1 cellular context compared by ENCODE assay signal in genomic region chr6:33288942-33289783, GRCh38.
TF ChIP-seq lines count a peak whose summit lies in the region.

Gene PFDN6, plus strand, starts transcription at chr6:33289601. Its CDS starts 256 bp downstream, at chr6:33289857.
Gene WDR46, minus strand, starts transcription at chr6:33289239. Its CDS starts 69 bp downstream, at chr6:33289170.

TF ChIP-seq in K562, 482 proteins besides CTCF, POLR2A, EP300 and RAD21 (continued from another document and continues in another):
- TF ChIP-seq MGA (IDR thresholded peaks at IDR 0.05) = no peak; the same call in 1 of the 2 replicates
- no peak for TF ChIP-seq PTTG1 (tag; IDR thresholded peaks at IDR 0.05; ENCODE audit: low read depth)
- TF ChIP-seq PHB2 (IDR thresholded peaks at IDR 0.05; ENCODE audit: low read depth) = no peak
- TF ChIP-seq CREB3 (tag; conservative IDR thresholded peaks at IDR 0.05; ENCODE audit: low read depth) = peak; percentile 89
- TF ChIP-seq SRF (CRISPR knock-in tag; IDR thresholded peaks at IDR 0.05) = no peak
- no peak for TF ChIP-seq ZNF707 (CRISPR knock-in tag; conservative IDR thresholded peaks at IDR 0.05)
- no peak for TF ChIP-seq CTBP1 (IDR thresholded peaks at IDR 0.05; ENCODE audit: borderline replicate concordance)
- 0 out of 2 replicates have a peak, but pooled peaks have one; percentile 37 for TF ChIP-seq DDX20 (tag; IDR thresholded peaks at IDR 0.05; ENCODE audit: low read depth)
- TF ChIP-seq ZBTB11 (CRISPR knock-in tag; IDR thresholded peaks at IDR 0.05) = peak in 1 of 3 experiments; percentile 92; a peak in 3 of 6 replicates
- peak; percentile 78; the same call in 1 of the 2 replicates for TF ChIP-seq KLF6 (CRISPR knock-in tag; IDR thresholded peaks at IDR 0.05; ENCODE audit: borderline replicate concordance)
- no peak for TF ChIP-seq E2F5 (CRISPR knock-in tag; IDR thresholded peaks at IDR 0.05)
- TF ChIP-seq PRDM10 (IDR thresholded peaks at IDR 0.05; ENCODE audit: partially characterized antibody) = peak; percentile 7
- peak; percentile 27; the same call in 1 of the 2 replicates for TF ChIP-seq USF1 (CRISPR knock-in tag; IDR thresholded peaks at IDR 0.05)
- peak; percentile 97 to 99 for TF ChIP-seq SIN3A (IDR thresholded peaks at IDR 0.05; ENCODE audit: borderline replicate concordance in 2 of 2, control insufficient read depth in 1 of 2, low read depth in 2 of 2, low read length in 2 of 2)
- no peak for TF ChIP-seq HMG20B (CRISPR knock-in tag; IDR thresholded peaks at IDR 0.05)
- TF ChIP-seq SUPT5H (IDR thresholded peaks at IDR 0.05) = peak; percentile 75
- no peak for TF ChIP-seq IRF9 (tag; IDR thresholded peaks at IDR 0.05)
- TF ChIP-seq C11orf30 (IDR thresholded peaks at IDR 0.05; ENCODE audit: low read depth) = peak; percentile 94
- TF ChIP-seq HMGN3 (IDR thresholded peaks at IDR 0.05; ENCODE audit: borderline replicate concordance, extremely low read depth, insufficient read length, low read depth, low read length) = no peak
- TF ChIP-seq CHCHD3 (CRISPR knock-in tag; IDR thresholded peaks at IDR 0.05) = no peak
- peak in 1 of 2 experiments; percentile 41; a peak in 1 of 4 replicates for TF ChIP-seq MAZ (CRISPR knock-in tag; conservative IDR thresholded peaks at IDR 0.05 in 1 of 2, IDR thresholded peaks at IDR 0.05 in 1 of 2)
- no peak for TF ChIP-seq GTF2F1 (IDR thresholded peaks at IDR 0.05; ENCODE audit: low read depth, low read length)
- TF ChIP-seq AFF1 (IDR thresholded peaks at IDR 0.05; ENCODE audit: low read depth in 1 of 2, partially characterized antibody in 2 of 2) = peak; percentile 79 to 98
